In genomic region chr17:63697341-63698286, GRCh38 we compare ENCODE assay signal across 8 cellular contexts. TPM values are rescaled to one million over a fixed set of nuclear protein-coding genes. Genes with fewer than 3 reads are reported as not detected.
A peak's percentile ranks its signal among the peaks of the same experiment; 100 is the strongest.
DNase-seq lines count a peak whose midpoint lies in the region; ATAC-seq and TF ChIP-seq lines count a peak whose summit lies in the region.

No MANE protein-coding gene starts in this region.

- DNase-seq in NCI-H146 (lab: John Stamatoyannopoulos, UW) (peak; percentile 33), NCI-H146 treated with DMSO at 0.1 percent for 48 hours (lab: John Stamatoyannopoulos, UW; ENCODE audit: unreplicated experiment) (no peak), OCI-M1 (lab: John Stamatoyannopoulos, UW) (peak; percentile 90), activated T-cell treated with anti-CD3 and anti-CD28 coated beads for 48 hours (ENCODE audit: low read depth) (peak; percentile 71), fibroblast of the aortic adventitia (ENCODE audit: low read depth) (peak; percentile 25), psoas muscle (peak; percentile 57 to 83)

- ATAC-seq in HG02852 (IDR thresholded peaks at IDR 0.05; ENCODE audit: unreplicated experiment) (peak; percentile 24), psoas muscle (peak; percentile 42 to 75 (median 58)), GM18502 (IDR thresholded peaks at IDR 0.05; ENCODE audit: poor library complexity, unreplicated experiment) (no peak)

- 60 to 71% (median 64%) methylated on average over 22 of the region's 22 CpGs for WGBS in psoas muscle, 3 donors

- H3K9me3 ChIP-seq in psoas muscle = no peaks in the 10 kb centered on the region

- peak; percentile 41 for TF ChIP-seq CTCF in fibroblast of the aortic adventitia (IDR thresholded peaks at IDR 0.05; ENCODE audit: insufficient read depth, low read length)
- peak; percentile 50 for TF ChIP-seq CTCF in psoas muscle (IDR thresholded peaks at IDR 0.05)

- peaks cover 0 to 30% of the 10 kb centered on the region in 2 donors for H3K36me3 ChIP-seq in psoas muscle (ENCODE audit: insufficient read depth in 1 of 2, low read depth in 1 of 2)

- peaks cover 23% of the 10 kb centered on the region for H3K4me1 ChIP-seq in psoas muscle

- intact Hi-C loops in psoas muscle (cut with DNase I) = loop anchor here in 1 of 2 donors (5.0 kb wide), 1 partner anchor 140 kb away; no protein-coding TSS in a partner anchor

- peaks cover 0 to 28% (median 0%) of the 10 kb centered on the region in 3 donors for H3K27me3 ChIP-seq in psoas muscle (ENCODE audit: insufficient read depth in 3 of 3, low read length in 2 of 3)

- peak overlapping the region; percentile 23 for H3K27ac ChIP-seq in psoas muscle

- H3K4me3 ChIP-seq in fibroblast of the aortic adventitia (ENCODE audit: low read depth, low read length) (no peak overlapping the region), psoas muscle (peak overlapping the region; percentile 67)

RNA-seq across cellular contexts. Expression of gene LIMD2, which starts 2.3 kb away (rescaled TPM):
- total RNA-seq in fibroblast of the aortic adventitia (ENCODE audit: low replicate concordance) = 2.8 and 10.9 TPM in 2 replicates
- 1 to 10 TPM; 2.1 to 4.4 (median 2.8) TPM for total RNA-seq in psoas muscle
- 1 to 10 TPM in 2 of 3 donors, under 1 TPM in 1; 0.95 to 2.7 (median 2.2) TPM for polyA plus RNA-seq in psoas muscle

RNA-seq across cellular contexts. Expression of gene STRADA, which starts 44.0 kb away (rescaled TPM):
- total RNA-seq in fibroblast of the aortic adventitia (ENCODE audit: low replicate concordance) (36.4 and 39.5 TPM in 2 replicates), psoas muscle (10 to 100 TPM in 1 of 4 donors, 1 to 10 TPM in 3; 6.7 to 14.9 (median 8.3) TPM)
- polyA plus RNA-seq in psoas muscle = 10 to 100 TPM in 2 of 3 donors, 1 to 10 TPM in 1; 8.8 to 14.6 (median 12.5) TPM
